ENCODE assay signal across 1 cellular context in genomic region chr6:136950436-136950835, GRCh38.
TF ChIP-seq lines count a peak whose summit lies in the region.

No MANE protein-coding gene starts in this region.

TF ChIP-seq in IMR-90, 13 proteins besides CTCF, POLR2A, EP300 and RAD21 (continued from another document):
- TF ChIP-seq ELK1 (IDR thresholded peaks at IDR 0.05; ENCODE audit: borderline replicate concordance, low read depth, low read length), result no peak
